Comparison of ENCODE assay signal across 1 cellular context in genomic region chr15:80902298-80902801, GRCh38.
TF ChIP-seq lines count a peak whose summit lies in the region.

No MANE protein-coding gene starts in this region.

TF ChIP-seq in K562, 482 proteins besides CTCF, POLR2A, EP300 and RAD21 (continued from another document):
- TF ChIP-seq, protein P1, sequence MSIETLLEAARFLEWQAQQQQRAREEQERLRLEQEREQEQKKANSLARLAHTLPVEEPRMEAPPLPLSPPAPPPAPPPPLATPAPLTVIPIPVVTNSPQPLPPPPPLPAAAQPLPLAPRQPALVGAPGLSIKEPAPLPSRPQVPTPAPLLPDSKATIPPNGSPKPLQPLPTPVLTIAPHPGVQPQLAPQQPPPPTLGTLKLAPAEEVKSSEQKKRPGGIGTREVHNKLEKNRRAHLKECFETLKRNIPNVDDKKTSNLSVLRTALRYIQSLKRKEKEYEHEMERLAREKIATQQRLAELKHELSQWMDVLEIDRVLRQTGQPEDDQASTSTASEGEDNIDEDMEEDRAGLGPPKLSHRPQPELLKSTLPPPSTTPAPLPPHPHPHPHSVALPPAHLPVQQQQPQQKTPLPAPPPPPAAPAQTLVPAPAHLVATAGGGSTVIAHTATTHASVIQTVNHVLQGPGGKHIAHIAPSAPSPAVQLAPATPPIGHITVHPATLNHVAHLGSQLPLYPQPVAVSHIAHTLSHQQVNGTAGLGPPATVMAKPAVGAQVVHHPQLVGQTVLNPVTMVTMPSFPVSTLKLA (conservative IDR thresholded peaks at IDR 0.05): peak in 1 of 2 experiments; percentile 40; a peak in 2 of 4 replicates
- TF ChIP-seq WHSC1 (IDR thresholded peaks at IDR 0.05; ENCODE audit: low read length): no peak
- TF ChIP-seq ZNF444 (CRISPR knock-in tag; IDR thresholded peaks at IDR 0.05): 0 out of 2 replicates have a peak, but pooled peaks have one; percentile 18
- TF ChIP-seq CEBPG (CRISPR knock-in tag; IDR thresholded peaks at IDR 0.05): no peak
- TF ChIP-seq CEBPG (tag; conservative IDR thresholded peaks at IDR 0.05 in 1 of 2, IDR thresholded peaks at IDR 0.05 in 1 of 2): no peak
- TF ChIP-seq ZMIZ1 (IDR thresholded peaks at IDR 0.05; ENCODE audit: low read depth in 2 of 2, low read length in 2 of 2): peak in 1 of 2 experiments; percentile 60; a peak in 1 of 4 replicates
- peak; percentile 41; the same call in 1 of the 2 replicates for TF ChIP-seq ZNF449 (CRISPR knock-in tag; IDR thresholded peaks at IDR 0.05)
- peak; percentile 33; the same call in 1 of the 2 replicates for TF ChIP-seq ATF7 (IDR thresholded peaks at IDR 0.05)
- peak; percentile 96 for TF ChIP-seq CBFA2T3 (IDR thresholded peaks at IDR 0.05)
- peak in 1 of 2 experiments; percentile 63; a peak in 1 of 4 replicates for TF ChIP-seq TEAD1 (CRISPR knock-in tag; IDR thresholded peaks at IDR 0.05)
- TF ChIP-seq, protein P2, sequence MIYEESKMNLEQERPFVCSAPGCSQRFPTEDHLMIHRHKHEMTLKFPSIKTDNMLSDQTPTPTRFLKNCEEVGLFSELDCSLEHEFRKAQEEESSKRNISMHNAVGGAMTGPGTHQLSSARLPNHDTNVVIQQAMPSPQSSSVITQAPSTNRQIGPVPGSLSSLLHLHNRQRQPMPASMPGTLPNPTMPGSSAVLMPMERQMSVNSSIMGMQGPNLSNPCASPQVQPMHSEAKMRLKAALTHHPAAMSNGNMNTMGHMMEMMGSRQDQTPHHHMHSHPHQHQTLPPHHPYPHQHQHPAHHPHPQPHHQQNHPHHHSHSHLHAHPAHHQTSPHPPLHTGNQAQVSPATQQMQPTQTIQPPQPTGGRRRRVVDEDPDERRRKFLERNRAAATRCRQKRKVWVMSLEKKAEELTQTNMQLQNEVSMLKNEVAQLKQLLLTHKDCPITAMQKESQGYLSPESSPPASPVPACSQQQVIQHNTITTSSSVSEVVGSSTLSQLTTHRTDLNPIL (CRISPR knock-in tag; IDR thresholded peaks at IDR 0.05): no peak
- TF ChIP-seq YY1 (IDR thresholded peaks at IDR 0.05; ENCODE audit: borderline replicate concordance in 1 of 3, control insufficient read depth in 1 of 3, extremely low read depth in 1 of 3, insufficient read depth in 3 of 3, insufficient read length in 1 of 3, insufficient replicate concordance in 2 of 3, low read depth in 1 of 3, low read length in 2 of 3): peak in 1 of 3 experiments; percentile 52
- no peak for TF ChIP-seq FOXK1 (CRISPR knock-in tag; IDR thresholded peaks at IDR 0.05; ENCODE audit: borderline replicate concordance)
- TF ChIP-seq NCOA4 (IDR thresholded peaks at IDR 0.05; ENCODE audit: partially characterized antibody): no peak
- TF ChIP-seq OTX1 (CRISPR knock-in tag; IDR thresholded peaks at IDR 0.05): no peak
- TF ChIP-seq, protein P3, sequence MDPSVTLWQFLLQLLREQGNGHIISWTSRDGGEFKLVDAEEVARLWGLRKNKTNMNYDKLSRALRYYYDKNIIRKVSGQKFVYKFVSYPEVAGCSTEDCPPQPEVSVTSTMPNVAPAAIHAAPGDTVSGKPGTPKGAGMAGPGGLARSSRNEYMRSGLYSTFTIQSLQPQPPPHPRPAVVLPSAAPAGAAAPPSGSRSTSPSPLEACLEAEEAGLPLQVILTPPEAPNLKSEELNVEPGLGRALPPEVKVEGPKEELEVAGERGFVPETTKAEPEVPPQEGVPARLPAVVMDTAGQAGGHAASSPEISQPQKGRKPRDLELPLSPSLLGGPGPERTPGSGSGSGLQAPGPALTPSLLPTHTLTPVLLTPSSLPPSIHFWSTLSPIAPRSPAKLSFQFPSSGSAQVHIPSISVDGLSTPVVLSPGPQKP (CRISPR knock-in tag; IDR thresholded peaks at IDR 0.05): no peak
- no peak for TF ChIP-seq ZFP30 (CRISPR knock-in tag; IDR thresholded peaks at IDR 0.05; ENCODE audit: borderline replicate concordance)
- TF ChIP-seq PRMT5 (CRISPR knock-in tag; IDR thresholded peaks at IDR 0.05): no peak
- TF ChIP-seq PRPF4 (IDR thresholded peaks at IDR 0.05; ENCODE audit: insufficient read depth, low read depth, low read length, poor library complexity, severe bottlenecking): no peak
- TF ChIP-seq CBX2 (IDR thresholded peaks at IDR 0.05; ENCODE audit: insufficient read depth, low read length, poor library complexity, severe bottlenecking): no peak
- TF ChIP-seq PHTF2 (CRISPR knock-in tag; IDR thresholded peaks at IDR 0.05): no peak
- TF ChIP-seq CXXC5 (CRISPR knock-in tag; IDR thresholded peaks at IDR 0.05): peak; percentile 76
- TF ChIP-seq PHB2 (IDR thresholded peaks at IDR 0.05; ENCODE audit: low read depth): peak; percentile 33; the same call in 1 of the 2 replicates
- TF ChIP-seq KDM1A (IDR thresholded peaks at IDR 0.05): peak; percentile 79 to 88
- TF ChIP-seq, protein P4, sequence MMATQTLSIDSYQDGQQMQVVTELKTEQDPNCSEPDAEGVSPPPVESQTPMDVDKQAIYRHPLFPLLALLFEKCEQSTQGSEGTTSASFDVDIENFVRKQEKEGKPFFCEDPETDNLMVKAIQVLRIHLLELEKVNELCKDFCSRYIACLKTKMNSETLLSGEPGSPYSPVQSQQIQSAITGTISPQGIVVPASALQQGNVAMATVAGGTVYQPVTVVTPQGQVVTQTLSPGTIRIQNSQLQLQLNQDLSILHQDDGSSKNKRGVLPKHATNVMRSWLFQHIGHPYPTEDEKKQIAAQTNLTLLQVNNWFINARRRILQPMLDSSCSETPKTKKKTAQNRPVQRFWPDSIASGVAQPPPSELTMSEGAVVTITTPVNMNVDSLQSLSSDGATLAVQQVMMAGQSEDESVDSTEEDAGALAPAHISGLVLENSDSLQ (IDR thresholded peaks at IDR 0.05): peak; percentile 88
- TF ChIP-seq CCAR2 (IDR thresholded peaks at IDR 0.05; ENCODE audit: low read depth, low read length): no peak
- no peak for TF ChIP-seq ZNF134 (CRISPR knock-in tag; conservative IDR thresholded peaks at IDR 0.05)
- no peak for TF ChIP-seq ZNF695 (CRISPR knock-in tag; IDR thresholded peaks at IDR 0.05)
- TF ChIP-seq E2F6 (IDR thresholded peaks at IDR 0.05; ENCODE audit: borderline replicate concordance in 1 of 2, extremely low read depth in 1 of 2, insufficient read depth in 1 of 2, insufficient read length in 1 of 2, low read depth in 1 of 2, low read length in 1 of 2, poor library complexity in 1 of 2, severe bottlenecking in 1 of 2): peak; percentile 36 to 43
- TF ChIP-seq NR2F6 (CRISPR knock-in tag; IDR thresholded peaks at IDR 0.05): no peak
- no peak for TF ChIP-seq NFATC3 (IDR thresholded peaks at IDR 0.05)
- TF ChIP-seq ZKSCAN8 (CRISPR knock-in tag; IDR thresholded peaks at IDR 0.05): peak; percentile 52; the same call in 1 of the 2 replicates
- TF ChIP-seq MCM7 (IDR thresholded peaks at IDR 0.05): no peak
- TF ChIP-seq MGA (IDR thresholded peaks at IDR 0.05): 0 out of 2 replicates have a peak, but pooled peaks have one; percentile 4
- no peak for TF ChIP-seq ZNF140 (CRISPR knock-in tag; IDR thresholded peaks at IDR 0.05)
